Comparison of ENCODE assay signal across 1 cellular context in genomic region chr2:11022064-11022463, GRCh38.
TF ChIP-seq lines count a peak whose summit lies in the region.

No MANE protein-coding gene starts in this region.

TF ChIP-seq in K562, 482 proteins besides CTCF, POLR2A, EP300 and RAD21 (continued from another document):
- TF ChIP-seq THAP12 (CRISPR knock-in tag; IDR thresholded peaks at IDR 0.05) (no peak), SUPT5H (IDR thresholded peaks at IDR 0.05) (no peak), SMAD1 (IDR thresholded peaks at IDR 0.05; ENCODE audit: low read depth, low read length, partially characterized antibody) (no peak), ZNF133 (CRISPR knock-in tag; IDR thresholded peaks at IDR 0.05) (no peak), BCL6 (CRISPR knock-in tag; IDR thresholded peaks at IDR 0.05) (no peak), SIRT6 (IDR thresholded peaks at IDR 0.05; ENCODE audit: low read depth, low read length) (no peak)
